ENCODE assay signal across 8 cellular contexts in genomic region chr17:78358538-78359215, GRCh38. TPM values are rescaled to one million over a fixed set of nuclear protein-coding genes. Genes with fewer than 3 reads are reported as not detected.
DNase-seq lines count a peak whose midpoint lies in the region; ATAC-seq and TF ChIP-seq lines count a peak whose summit lies in the region.

No MANE protein-coding gene starts in this region.

- H3K9ac ChIP-seq in BLaER1 (no peak overlapping the region), colonic mucosa (ENCODE audit: low read depth in 2 of 2, low read length in 2 of 2) (peak overlapping the region; percentile 78 to 96)

- ATAC-seq in GM18502 (IDR thresholded peaks at IDR 0.05; ENCODE audit: poor library complexity, unreplicated experiment) (no peak), GM18519 (IDR thresholded peaks at IDR 0.05; ENCODE audit: low FRiP score, unreplicated experiment) (no peak), GM19463 (IDR thresholded peaks at IDR 0.05; ENCODE audit: unreplicated experiment) (no peak)

- DNase-seq in NCI-H524 (lab: John Stamatoyannopoulos, UW) = peak; percentile 30 to 77
- DNase-seq in colonic mucosa = peak; percentile 46

- peaks cover 25% of the 10 kb centered on the region for H3K4me1 ChIP-seq in BLaER1
- peaks cover 7% of the 10 kb centered on the region for H3K4me1 ChIP-seq in colonic mucosa
- H3K4me1 ChIP-seq in mononuclear cell (ENCODE audit: insufficient read depth, low read length) = peaks cover 57% of the 10 kb centered on the region
- H3K4me1 ChIP-seq in urinary bladder (ENCODE audit: insufficient read depth) = peaks cover 2% of the 10 kb centered on the region

- H3K27ac ChIP-seq in BLaER1 = no peak overlapping the region
- H3K27ac ChIP-seq in colonic mucosa = peak overlapping the region; percentile 88
- no peak overlapping the region for H3K27ac ChIP-seq in urinary bladder (ENCODE audit: low read depth)

- H3K9me3 ChIP-seq in BLaER1 = no peaks in the 10 kb centered on the region
- no peaks in the 10 kb centered on the region for H3K9me3 ChIP-seq in colonic mucosa
- H3K9me3 ChIP-seq in mononuclear cell (ENCODE audit: low read depth, low read length) = no peaks in the 10 kb centered on the region

- TF ChIP-seq CTCF in colonic mucosa (IDR thresholded peaks at IDR 0.05) = no peak

- H3K4me3 ChIP-seq in BLaER1 = peak overlapping the region; percentile 69; the same call in 1 of the 2 replicates
- H3K4me3 ChIP-seq in colonic mucosa = peak overlapping the region; percentile 83
- H3K4me3 ChIP-seq in mononuclear cell (ENCODE audit: low read length) = peak overlapping the region; percentile 91
- H3K4me3 ChIP-seq in urinary bladder (ENCODE audit: low read depth, low read length) = peak overlapping the region; percentile 61

- intact Hi-C loops in colonic mucosa (cut with DNase I) = no loop called here

- H3K36me3 ChIP-seq in BLaER1 (no peaks in the 10 kb centered on the region), colonic mucosa (peaks cover 6% of the 10 kb centered on the region), urinary bladder (ENCODE audit: insufficient read depth) (no peaks in the 10 kb centered on the region)

- 17% methylated on average over 59 of the region's 59 CpGs for WGBS in urinary bladder

- H3K27me3 ChIP-seq in BLaER1 = peaks cover 67% of the 10 kb centered on the region
- H3K27me3 ChIP-seq in colonic mucosa = no peaks in the 10 kb centered on the region
- peaks cover 7% of the 10 kb centered on the region for H3K27me3 ChIP-seq in mononuclear cell (ENCODE audit: insufficient read depth, low read length)

- H4K20me1 ChIP-seq in BLaER1 = peaks cover 28% of the 10 kb centered on the region

- peak overlapping the region; percentile 100; the same call in 1 of the 2 replicates for H3K4me2 ChIP-seq in BLaER1

RNA-seq across cellular contexts. Expression of gene SOCS3, which starts 1.2 kb away (rescaled TPM):
- total RNA-seq in colonic mucosa = 10 to 100 TPM; 19.7 to 29.4 TPM
- total RNA-seq in mononuclear cell = 503 TPM
- total RNA-seq in urinary bladder = 16.5 TPM
- 152 TPM for polyA plus RNA-seq in urinary bladder

RNA-seq across cellular contexts. Expression of gene PGS1, which starts 19.8 kb away (rescaled TPM):
- 10 to 100 TPM; 33.3 to 40.2 TPM for total RNA-seq in colonic mucosa
- total RNA-seq in mononuclear cell = 62.8 TPM
- 33.7 TPM for total RNA-seq in urinary bladder
- 44.0 TPM for polyA plus RNA-seq in urinary bladder

Comparison
In these comparisons a context has a peak if more than half of its experiments do, and no peak if none do; other contexts are left out.
1. RNA of gene SOCS3, which starts 1.2 kb away (total RNA-seq): 503 TPM in mononuclear cell (single experiment); 19.7 to 29.4 TPM in colonic mucosa and 16.5 TPM in urinary bladder (single experiment); every median in the first group is over 10 times any median in the second.
2. Peak in every context shown above with its lines, with median percentiles within 50 percentile points of each other: H3K4me3 ChIP-seq.